ENCODE assay signal across 5 cellular contexts in genomic region chr18:23557511-23557910, GRCh38. TPM values are rescaled to one million over a fixed set of nuclear protein-coding genes. Genes with fewer than 3 reads are reported as not detected.
DNase-seq lines count a peak whose midpoint lies in the region; ATAC-seq, FAIRE-seq and TF ChIP-seq lines count a peak whose summit lies in the region.
"Not testable (repeated sequence)": the region's sequence is repeated elsewhere in the genome, so short reads cannot be mapped to it uniquely, and the experiment has no call there.

No MANE protein-coding gene starts in this region.

- not testable (repeated sequence) for H3K79me2 ChIP-seq in GM23338 (replicated peaks; ENCODE audit: insufficient read depth)
- H3K79me2 ChIP-seq in HepG2 (ENCODE audit: insufficient read depth, low read length), result peaks cover 14% of the 10 kb centered on the region

- not testable (repeated sequence) for DNase-seq in GM23338 (ENCODE audit: low spot score); T-helper 17 cell; central memory CD8-positive, alpha-beta T cell (ENCODE audit: low spot score in 2 of 2); HepG2 (ENCODE audit: low spot score); natural killer cell

- H3F3A ChIP-seq in GM23338 (replicated peaks; ENCODE audit: low read depth), result not testable (repeated sequence)

- not testable (repeated sequence) for H3K27me3 Mint-ChIP-seq in GM23338 (ENCODE audit: insufficient read depth, low read depth, poor library complexity); T-helper 17 cell; central memory CD8-positive, alpha-beta T cell; natural killer cell (ENCODE audit: low read depth in 2 of 2)

- not testable (repeated sequence) for H3K9me3 Mint-ChIP-seq in GM23338; central memory CD8-positive, alpha-beta T cell; natural killer cell

- ATAC-seq in GM23338; T-helper 17 cell; central memory CD8-positive, alpha-beta T cell (replicated peaks; ENCODE audit: extremely low read depth, poor library complexity, severe bottlenecking); HepG2; natural killer cell: not testable (repeated sequence)

- H3K4me2 ChIP-seq in GM23338; HepG2 (ENCODE audit: low read depth, low read length): not testable (repeated sequence)

- H3K9me2 ChIP-seq in GM23338 (ENCODE audit: insufficient read depth), result not testable (repeated sequence)

- 97% methylated on average over 8 of the region's 8 CpGs for WGBS in HepG2 (ENCODE audit: low lambda C conversion rate)

- POLR2A ChIA-PET in HepG2 (lab: Yijun Ruan, JAX), result interaction anchor here (2.1 to 4.6 kb wide), 2 partner anchors 12 to 28 kb away, joined by 8 to 25 read pairs; partner anchors contain the start of gene NPC1

- in situ Hi-C loops in HepG2 (cut with HindIII; ENCODE audit: extremely low pct_ligation_motif_present, low pct_unique_long_range_greater_than_20kb), result not testable (repeated sequence)

- H3K36me3 ChIP-seq in GM23338 (ENCODE audit: insufficient read depth) (peaks cover 45% of the 10 kb centered on the region), HepG2 (replicated peaks in 1 of 2; ENCODE audit: control insufficient read depth in 1 of 2, insufficient read depth in 2 of 2, low read length in 2 of 2) (peaks cover 38 to 63% of the 10 kb centered on the region in 2 experiments)

- H3K27ac ChIP-seq in GM23338 (ENCODE audit: low read depth) (0 out of 2 replicates have a peak overlapping the region, but pooled peaks have one; percentile 6), HepG2 (ENCODE audit: extremely low read length, insufficient read depth, low read length) (peak overlapping the region; percentile 93)

- not testable (repeated sequence) for FAIRE-seq in HepG2 (lab: Jason Lieb, UNC)

- H3K9me3 ChIP-seq in T-helper 17 cell (ENCODE audit: control insufficient read depth, low read length, poor library complexity, severe bottlenecking); HepG2 (ENCODE audit: low read length): not testable (repeated sequence)

- BruUV-seq in HepG2 (replicated peaks; lab: Mats Ljungman, UMichigan), result not testable (repeated sequence)

- peaks cover 50% of the 10 kb centered on the region for H3K36me3 Mint-ChIP-seq in GM23338 (ENCODE audit: low read depth)
- H3K36me3 Mint-ChIP-seq in T-helper 17 cell (ENCODE audit: low read depth), result not testable (repeated sequence)
- peaks cover 62% of the 10 kb centered on the region for H3K36me3 Mint-ChIP-seq in central memory CD8-positive, alpha-beta T cell (ENCODE audit: insufficient read depth)
- peaks cover 28% of the 10 kb centered on the region for H3K36me3 Mint-ChIP-seq in natural killer cell

- H2AFZ ChIP-seq in GM23338; HepG2 (ENCODE audit: low read length): not testable (repeated sequence)

- not testable (repeated sequence) for H4K20me1 ChIP-seq in GM23338 (replicated peaks; ENCODE audit: insufficient read depth); HepG2 (ENCODE audit: insufficient read depth, low read length)

- H3K4me3 ChIP-seq in GM23338; HepG2 (replicated peaks in 1 of 3; ENCODE audit: insufficient read depth in 1 of 3, low read depth in 2 of 3, low read length in 3 of 3): not testable (repeated sequence)

- intact Hi-C loops in HepG2 (cut with micrococcal nuclease; ENCODE audit: unreplicated experiment), result loop anchor here (5.0 kb wide), 1 partner anchor 40 kb away; no protein-coding TSS in a partner anchor
- intact Hi-C loops in natural killer cell (cut with micrococcal nuclease), result not testable (repeated sequence)

- H3K9ac ChIP-seq in HepG2 (ENCODE audit: insufficient read depth, low read depth, low read length), result not testable (repeated sequence)

- not testable (repeated sequence) for H3K4me3 Mint-ChIP-seq in GM23338; T-helper 17 cell; central memory CD8-positive, alpha-beta T cell; natural killer cell

- TF ChIP-seq CTCF in GM23338 (conservative IDR thresholded peaks at IDR 0.05; ENCODE audit: low read depth in 2 of 2); HepG2 (CRISPR knock-in tag; IDR thresholded peaks at IDR 0.05); natural killer cell (IDR thresholded peaks at IDR 0.05): not testable (repeated sequence)

- not testable (repeated sequence) for TF ChIP-seq EP300 in HepG2 (IDR thresholded peaks at IDR 0.05; ENCODE audit: low read depth in 2 of 2, low read length in 2 of 2); HepG2 (CRISPR knock-in tag; IDR thresholded peaks at IDR 0.05; ENCODE audit: borderline replicate concordance)

- CTCF ChIA-PET in HepG2 (lab: Yijun Ruan, JAX; ENCODE audit: low intra/inter-chr PET ratio, low total read pairs), result not testable (repeated sequence)

- TF ChIP-seq RAD21 in HepG2 (CRISPR knock-in tag; IDR thresholded peaks at IDR 0.05), result not testable (repeated sequence)

- H3K4me1 Mint-ChIP-seq in GM23338, T-helper 17 cell: not testable (repeated sequence)
- peaks cover 21% of the 10 kb centered on the region for H3K4me1 Mint-ChIP-seq in central memory CD8-positive, alpha-beta T cell
- peaks cover 17 to 21% of the 10 kb centered on the region in 2 donors for H3K4me1 Mint-ChIP-seq in natural killer cell

- TF ChIP-seq POLR2A in HepG2 (IDR thresholded peaks at IDR 0.05; ENCODE audit: insufficient read depth in 1 of 2, low read depth in 2 of 2, low read length in 2 of 2), result not testable (repeated sequence)

- H3K4me1 ChIP-seq in GM23338 (ENCODE audit: insufficient read depth), result not testable (repeated sequence)
- peaks cover 65% of the 10 kb centered on the region for H3K4me1 ChIP-seq in HepG2 (ENCODE audit: insufficient read depth, low read length)

- not testable (repeated sequence) for H3K27ac Mint-ChIP-seq in GM23338
- H3K27ac Mint-ChIP-seq in T-helper 17 cell (peak overlapping the region; percentile 65), natural killer cell (peak overlapping the region; percentile 28 to 54)
- H3K27ac Mint-ChIP-seq in central memory CD8-positive, alpha-beta T cell (ENCODE audit: low read depth), result peak overlapping the region; percentile 54

- not testable (repeated sequence) for H3K27me3 ChIP-seq in GM23338 (ENCODE audit: insufficient read depth); HepG2 (ENCODE audit: control insufficient read depth in 1 of 2, insufficient read depth in 2 of 2, low read length in 2 of 2)

RNA-seq across cellular contexts. Expression of gene NPC1, which starts 28.8 kb away (rescaled TPM):
- 41.7 and 45.1 TPM in 2 replicates for total RNA-seq in GM23338 (2014; rRNA removed; shearing (Covaris generic))
- polyA plus RNA-seq in GM23338 (2016; fragmentation: Nextera tagmentation; extraction: Ambion mirVana) (18.3 and 18.4 TPM in 2 replicates), HepG2 (2011; rRNA removed) (114 and 121 TPM in 2 replicates)
- total RNA-seq in T-helper 17 cell (10 to 100 TPM; 43.5 to 45.8 TPM), HepG2 (2016; rRNA removed; fragmentation: Illumina TruSeq; extraction: Trizol) (28.6 and 46.5 TPM in 2 replicates), natural killer cell (100 to 1,000 TPM; 143 to 203 (median 173) TPM)
- 8.3 and 10.0 TPM in 2 replicates for total RNA-seq in HepG2 (2016; cell fraction: cytosol; rRNA removed; fragmentation: Illumina TruSeq; extraction: Trizol; ENCODE audit: low read depth)
- 22.8 and 44.6 TPM in 2 replicates for total RNA-seq in HepG2 (2016; cell fraction: insoluble cytoplasmic fraction; rRNA removed; fragmentation: Illumina TruSeq; extraction: Trizol)
- total RNA-seq in HepG2 (2016; cell fraction: membrane; rRNA removed; fragmentation: Illumina TruSeq; extraction: Trizol), result 11.8 and 17.8 TPM in 2 replicates
- 80.8 and 107 TPM in 2 replicates for total RNA-seq in HepG2 (2016; cell fraction: nucleus; rRNA removed; fragmentation: Illumina TruSeq; extraction: Trizol)
- polyA plus RNA-seq in HepG2 (2011; cell fraction: cytosol; rRNA removed), result 149 and 162 TPM in 2 replicates
- polyA plus RNA-seq in HepG2 (2011; cell fraction: nucleus; rRNA removed), result 224 and 235 TPM in 2 replicates
- polyA plus RNA-seq in HepG2 (2012), result 89.5 and 105 TPM in 2 replicates
- polyA plus RNA-seq in HepG2 (2016; cell fraction: cytosol; fragmentation: Illumina TruSeq; extraction: Trizol; ENCODE audit: low read depth), result 2.8 and 3.1 TPM in 2 replicates
- polyA plus RNA-seq in HepG2 (2016; cell fraction: insoluble cytoplasmic fraction; fragmentation: Illumina TruSeq; extraction: Trizol; ENCODE audit: low read depth), result 16.2 and 18.5 TPM in 2 replicates
- 4.5 and 6.4 TPM in 2 replicates for polyA plus RNA-seq in HepG2 (2016; cell fraction: membrane; fragmentation: Illumina TruSeq; extraction: Trizol; ENCODE audit: low read depth)
- polyA plus RNA-seq in HepG2 (2016; cell fraction: nucleus; fragmentation: Illumina TruSeq; extraction: Trizol; ENCODE audit: insufficient read depth, low read depth), result 80.1 and 82.3 TPM in 2 replicates
- 256 and 622 TPM in 2 replicates for polyA minus RNA-seq in HepG2 (2011; rRNA and poly(A)+ RNA removed; ENCODE audit: low replicate concordance)
- 144 and 165 TPM in 2 replicates for polyA minus RNA-seq in HepG2 (2011; cell fraction: cytosol; rRNA and poly(A)+ RNA removed)
- 343 and 354 TPM in 2 replicates for polyA minus RNA-seq in HepG2 (2011; cell fraction: nucleus; rRNA and poly(A)+ RNA removed)

RNA-seq across cellular contexts. Expression of gene RMC1, which starts 54.2 kb away (rescaled TPM):
- 18.9 and 23.3 TPM in 2 replicates for total RNA-seq in GM23338 (2014; rRNA removed; shearing (Covaris generic))
- polyA plus RNA-seq in GM23338 (2016; fragmentation: Nextera tagmentation; extraction: Ambion mirVana) (23.6 and 24.6 TPM in 2 replicates), HepG2 (2011; rRNA removed) (8.2 and 9.4 TPM in 2 replicates)
- total RNA-seq in T-helper 17 cell (10 to 100 TPM; 64.0 to 72.2 TPM), HepG2 (2016; rRNA removed; fragmentation: Illumina TruSeq; extraction: Trizol) (19.5 and 19.9 TPM in 2 replicates), natural killer cell (10 to 100 TPM; 71.1 to 84.4 (median 77.2) TPM)
- total RNA-seq in HepG2 (2016; cell fraction: cytosol; rRNA removed; fragmentation: Illumina TruSeq; extraction: Trizol; ENCODE audit: low read depth), result 9.4 and 11.1 TPM in 2 replicates
- total RNA-seq in HepG2 (2016; cell fraction: insoluble cytoplasmic fraction; rRNA removed; fragmentation: Illumina TruSeq; extraction: Trizol), result 17.0 and 23.9 TPM in 2 replicates
- total RNA-seq in HepG2 (2016; cell fraction: membrane; rRNA removed; fragmentation: Illumina TruSeq; extraction: Trizol), result 12.8 and 14.0 TPM in 2 replicates
- 17.5 and 19.2 TPM in 2 replicates for total RNA-seq in HepG2 (2016; cell fraction: nucleus; rRNA removed; fragmentation: Illumina TruSeq; extraction: Trizol)
- 5.9 and 8.7 TPM in 2 replicates for polyA plus RNA-seq in HepG2 (2011; cell fraction: cytosol; rRNA removed)
- 21.6 and 24.9 TPM in 2 replicates for polyA plus RNA-seq in HepG2 (2011; cell fraction: nucleus; rRNA removed)
- polyA plus RNA-seq in HepG2 (2012), result 11.0 TPM in 2 replicates
- polyA plus RNA-seq in HepG2 (2016; cell fraction: cytosol; fragmentation: Illumina TruSeq; extraction: Trizol; ENCODE audit: low read depth), result 4.5 and 5.7 TPM in 2 replicates
- 16.4 and 20.9 TPM in 2 replicates for polyA plus RNA-seq in HepG2 (2016; cell fraction: insoluble cytoplasmic fraction; fragmentation: Illumina TruSeq; extraction: Trizol; ENCODE audit: low read depth)
- polyA plus RNA-seq in HepG2 (2016; cell fraction: membrane; fragmentation: Illumina TruSeq; extraction: Trizol; ENCODE audit: low read depth), result 7.0 and 8.7 TPM in 2 replicates
- 28.4 and 31.5 TPM in 2 replicates for polyA plus RNA-seq in HepG2 (2016; cell fraction: nucleus; fragmentation: Illumina TruSeq; extraction: Trizol; ENCODE audit: insufficient read depth, low read depth)
- 5.1 and 13.8 TPM in 2 replicates for polyA minus RNA-seq in HepG2 (2011; rRNA and poly(A)+ RNA removed; ENCODE audit: low replicate concordance)
- 5.4 and 7.3 TPM in 2 replicates for polyA minus RNA-seq in HepG2 (2011; cell fraction: cytosol; rRNA and poly(A)+ RNA removed)
- 12.6 and 17.2 TPM in 2 replicates for polyA minus RNA-seq in HepG2 (2011; cell fraction: nucleus; rRNA and poly(A)+ RNA removed)
